Comparison of ENCODE assay signal across 27 cellular contexts in the genomic region with DNA sequence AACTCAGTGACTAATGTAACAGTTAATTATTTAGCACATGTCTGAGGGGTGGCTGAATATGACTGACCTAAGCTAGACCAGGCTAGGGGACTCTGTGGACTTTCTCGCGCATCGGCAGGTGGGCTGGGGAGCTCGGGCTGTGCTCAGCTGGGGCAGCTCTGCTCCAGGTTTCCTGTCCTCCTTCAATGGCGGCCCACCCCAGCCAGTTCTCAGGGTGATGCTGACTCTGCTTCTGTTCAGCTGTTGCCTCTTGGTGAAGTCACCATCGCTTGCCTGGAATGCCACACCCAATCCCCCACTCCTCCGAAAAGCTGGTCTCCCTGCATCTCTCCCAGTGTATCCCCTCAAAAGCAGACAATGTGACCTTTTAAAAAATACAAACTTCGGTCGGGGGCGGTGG. TPM values are rescaled to one million over a fixed set of nuclear protein-coding genes. Genes with fewer than 3 reads are reported as not detected.
"Had no signal": no experiment of that assay in that cellular context is flagged by ENCODE, and none has a peak within 500 bp of the region (broad histone marks: within the 10 kb centered on the region; RNA-seq: fewer than 3 reads in every experiment).

No MANE protein-coding gene starts in this region.

- H3K4me1 ChIP-seq: colonic mucosa, lower lobe of right lung had no signal

- H3K4me3 ChIP-seq: colonic mucosa, esophagus squamous epithelium, gastrocnemius medialis, heart right ventricle, left ventricle myocardium inferior, lower lobe of right lung, mucosa of descending colon had no signal

- H3K4me1 Mint-ChIP-seq: immature natural killer cell, mesothelial cell of epicardium had no signal

- H3K27me3 ChIP-seq: colonic mucosa, esophagus squamous epithelium, gastrocnemius medialis, heart right ventricle had no signal

- H3K9me3 Mint-ChIP-seq: dendritic cell treated with granulocyte-macrophage colony-stimulating factor and Interleukin-4, amounts not matched to agents 40 ng/mL and 50 ng/mL, for 4 days; effector memory CD8-positive, alpha-beta T cell; endodermal cell; immature natural killer cell; mesothelial cell of epicardium had no signal

- DNase-seq: colonic mucosa; cortex of kidney; effector CD8-positive, alpha-beta T cell; effector memory CD8-positive, alpha-beta T cell; endodermal cell; erythroblast; esophagus squamous epithelium; foreskin fibroblast; foreskin melanocyte; gastrocnemius medialis; glutamatergic neuron; heart right ventricle; hippocampal formation; immature natural killer cell; islet precursor cell; kidney; kidney glomerular epithelial cell; left colon; left ventricle myocardium inferior; lower lobe of right lung; mesenchymal stem cell; mucosa of descending colon had no signal

- H3K9me3 ChIP-seq: colonic mucosa, esophagus squamous epithelium, gastrocnemius medialis, heart right ventricle, left ventricle myocardium inferior, lower lobe of right lung, mucosa of descending colon had no signal

- H3K27me3 Mint-ChIP-seq: dendritic cell treated with granulocyte-macrophage colony-stimulating factor and Interleukin-4, amounts not matched to agents 40 ng/mL and 50 ng/mL, for 4 days; effector memory CD8-positive, alpha-beta T cell had no signal

- H3K36me3 Mint-ChIP-seq: mesothelial cell of epicardium had no signal

- H3K36me3 ChIP-seq: colonic mucosa, esophagus squamous epithelium, gastrocnemius medialis, left ventricle myocardium inferior, lower lobe of right lung had no signal

- ATAC-seq: effector memory CD8-positive, alpha-beta T cell; esophagus mucosa; gastrocnemius medialis; heart right ventricle; left colon; left lobe of liver; lower lobe of right lung; mucosa of descending colon had no signal

- H3K4me3 Mint-ChIP-seq: dendritic cell treated with granulocyte-macrophage colony-stimulating factor and Interleukin-4, amounts not matched to agents 40 ng/mL and 50 ng/mL, for 4 days; effector memory CD8-positive, alpha-beta T cell; endodermal cell; immature natural killer cell; mesothelial cell of epicardium had no signal

- H3K27ac ChIP-seq: colonic mucosa, epithelial cell of prostate, esophagus squamous epithelium, gastrocnemius medialis, heart right ventricle, lower lobe of right lung had no signal

- H3K27ac Mint-ChIP-seq: dendritic cell treated with granulocyte-macrophage colony-stimulating factor and Interleukin-4, amounts not matched to agents 40 ng/mL and 50 ng/mL, for 4 days; effector memory CD8-positive, alpha-beta T cell; endodermal cell; immature natural killer cell; mesothelial cell of epicardium had no signal

RNA-seq across cellular contexts. Expression of gene PPP1R3G, which starts 20.0 kb away (rescaled TPM):
- total RNA-seq: endodermal cell had no signal
- polyA plus RNA-seq: immature natural killer cell had no signal
